Comparison of ENCODE assay signal across 35 cellular contexts in the genomic region with DNA sequence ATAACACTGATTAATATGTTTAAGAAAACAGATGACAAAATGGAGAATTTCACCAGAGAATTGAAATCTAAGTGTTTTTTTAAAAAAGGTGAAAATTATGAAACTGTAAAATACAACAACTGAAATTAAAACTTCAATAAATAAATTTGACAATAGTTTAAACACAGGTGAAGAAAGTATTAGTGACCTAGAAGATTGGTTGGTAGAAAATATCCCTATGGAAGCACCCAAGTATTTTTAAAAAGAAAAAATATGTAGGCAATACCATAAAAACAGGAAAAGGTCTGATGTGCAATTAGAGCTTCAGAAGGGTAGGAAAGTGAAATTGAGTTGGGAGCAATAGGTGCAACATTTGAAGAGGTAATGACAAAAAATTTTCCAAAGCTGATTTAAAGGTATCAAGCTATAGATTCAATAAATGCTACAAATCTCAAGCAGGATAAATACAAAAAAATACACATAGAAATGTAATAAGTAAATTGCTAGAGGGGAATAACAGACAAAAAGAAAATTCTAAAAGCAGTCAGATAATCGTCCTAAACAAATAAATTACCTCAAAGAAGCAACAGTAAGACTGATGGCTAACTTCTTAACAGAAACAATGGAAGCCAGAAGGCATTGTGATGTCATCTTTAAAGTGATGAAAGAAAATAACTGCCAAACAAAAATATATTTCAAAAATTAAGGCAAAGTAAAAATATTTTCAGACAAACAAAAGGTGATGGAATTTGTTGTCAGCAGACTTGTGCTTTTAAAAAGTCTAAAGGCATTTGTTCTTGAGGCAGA. TPM values are rescaled to one million over a fixed set of nuclear protein-coding genes. Genes with fewer than 3 reads are reported as not detected.
"Had no signal": no experiment of that assay in that cellular context is flagged by ENCODE, and none has a peak within 500 bp of the region (broad histone marks: within the 10 kb centered on the region; RNA-seq: fewer than 3 reads in every experiment).

No MANE protein-coding gene starts in this region.

- DNase-seq: activated CD4-positive, alpha-beta memory T cell treated with anti-CD3 and anti-CD28 coated beads for 36 hours; activated CD4-positive, alpha-beta T cell treated with anti-CD3 and anti-CD28 coated beads, Interleukin-2, amount 10 ng/mL, durations not matched to agents 24 days and 14 days; activated CD4-positive, CD25-positive, alpha-beta regulatory T cell treated with anti-CD3 and anti-CD28 coated beads, Interleukin-2, amount 50 U/mL, for 72 hours; activated CD8-positive, alpha-beta memory T cell treated with anti-CD3 and anti-CD28 coated beads, Interleukin-2, amount 50 U/mL, for 4 hours; activated effector memory CD4-positive, alpha-beta T cell treated with anti-CD3 and anti-CD28 coated beads, Interleukin-2, amount 50 U/mL, for 16 hours; activated naive CD4-positive, alpha-beta T cell treated with anti-CD3 and anti-CD28 coated beads for 36 hours; activated naive CD8-positive, alpha-beta T cell treated with anti-CD3 and anti-CD28 coated beads for 36 hours; activated T-cell treated with anti-CD3 and anti-CD28 coated beads, Interleukin-2, amount 50 U/mL, for 1 hour; adrenal gland; aorta; body of pancreas; cerebellar nuclear complex; dorsolateral prefrontal cortex; effector memory CD4-positive, alpha-beta T cell; gastrocnemius medialis; glutamatergic neuron; hypothalamus; immature natural killer cell; kidney glomerular epithelial cell; left lung; retina; stimulated activated CD4-positive, alpha-beta T cell treated with anti-CD3 and anti-CD28 coated beads, Interleukin-2, amount 100 ng/mL, for 48 hours; stimulated activated naive CD4-positive, alpha-beta T cell treated with Interleukin-2 at 50 U/mL for 16 hours; T-helper 17 cell; T1000; testis; trophoblast cell; WERI-Rb-1 had no signal

- FAIRE-seq: urothelium cell line had no signal

- H3K9me3 ChIP-seq: adrenal gland, body of pancreas, gastrocnemius medialis, mucosa of descending colon, testis had no signal

- H3K4me3 Mint-ChIP-seq: activated CD4-positive, alpha-beta memory T cell treated with anti-CD3 and anti-CD28 coated beads for 36 hours; activated CD4-positive, alpha-beta T cell treated with anti-CD3 and anti-CD28 coated beads, Interleukin-2, amount 10 ng/mL, durations not matched to agents 24 days and 14 days; activated naive CD4-positive, alpha-beta T cell treated with anti-CD3 and anti-CD28 coated beads for 36 hours; activated naive CD8-positive, alpha-beta T cell treated with anti-CD3 and anti-CD28 coated beads for 36 hours; activated T-helper 1 cell treated with anti-CD3 and anti-CD28 coated beads, Interleukin-12 subunit alpha, Interleukin-12 subunit beta, Interleukin-2, Interleukin-4 antibody, amounts not matched to agents 30 ng/mL and 10 ng/mL and 1 ng/mL, durations not matched to agents 14 hours and 24 hours and 36 hours; immature natural killer cell; natural killer cell treated with Interleukin-12 subunit alpha and Interleukin-12 subunit beta and Interleukin-15 and Interleukin-18, amount 100 ng/mL, for 72 hours; T-helper 17 cell had no signal

- H3K27me3 Mint-ChIP-seq: progenitor cell of endocrine pancreas had no signal

- H3K4me3 ChIP-seq: adrenal gland, body of pancreas, coronary artery, dorsolateral prefrontal cortex, gastrocnemius medialis, left lung, mucosa of descending colon, testis had no signal

- H3K4me1 Mint-ChIP-seq: activated CD4-positive, alpha-beta T cell treated with anti-CD3 and anti-CD28 coated beads, Interleukin-2, amount 10 ng/mL, durations not matched to agents 24 days and 14 days; activated naive CD8-positive, alpha-beta T cell treated with anti-CD3 and anti-CD28 coated beads for 36 hours; immature natural killer cell; T-helper 17 cell had no signal

- H3K36me3 Mint-ChIP-seq: activated CD4-positive, alpha-beta memory T cell treated with anti-CD3 and anti-CD28 coated beads for 36 hours; activated naive CD8-positive, alpha-beta T cell treated with anti-CD3 and anti-CD28 coated beads for 36 hours; immature natural killer cell; natural killer cell treated with Interleukin-12 subunit alpha and Interleukin-12 subunit beta and Interleukin-15 and Interleukin-18, amount 100 ng/mL, for 72 hours had no signal

- H3K27ac Mint-ChIP-seq: activated CD4-positive, alpha-beta memory T cell treated with anti-CD3 and anti-CD28 coated beads for 36 hours; activated CD4-positive, alpha-beta T cell treated with anti-CD3 and anti-CD28 coated beads, Interleukin-2, amount 10 ng/mL, durations not matched to agents 24 days and 14 days; activated naive CD4-positive, alpha-beta T cell treated with anti-CD3 and anti-CD28 coated beads for 36 hours; activated naive CD8-positive, alpha-beta T cell treated with anti-CD3 and anti-CD28 coated beads for 36 hours; activated T-helper 1 cell treated with anti-CD3 and anti-CD28 coated beads, Interleukin-12 subunit alpha, Interleukin-12 subunit beta, Interleukin-2, Interleukin-4 antibody, amounts not matched to agents 30 ng/mL and 10 ng/mL and 1 ng/mL, durations not matched to agents 14 hours and 24 hours and 36 hours; immature natural killer cell; natural killer cell treated with Interleukin-12 subunit alpha and Interleukin-12 subunit beta and Interleukin-15 and Interleukin-18, amount 100 ng/mL, for 72 hours; progenitor cell of endocrine pancreas; T-helper 17 cell had no signal

- H3K27ac ChIP-seq: adrenal gland, body of pancreas, coronary artery, dorsolateral prefrontal cortex, gastrocnemius medialis, left lung, testis, WERI-Rb-1 had no signal

- H3K4me1 ChIP-seq: adrenal gland, body of pancreas, gastrocnemius medialis, testis had no signal

- ATAC-seq: body of pancreas; gastrocnemius medialis; left lung; natural killer cell treated with Interleukin-12 subunit alpha and Interleukin-12 subunit beta and Interleukin-15 and Interleukin-18, amount 100 ng/mL, for 72 hours; T-helper 17 cell had no signal

- H3K36me3 ChIP-seq: adrenal gland, gastrocnemius medialis, left lung, WERI-Rb-1 had no signal

- H3K27me3 ChIP-seq: adrenal gland, body of pancreas, dorsolateral prefrontal cortex, gastrocnemius medialis, left lung, testis had no signal

- H3K9me3 Mint-ChIP-seq: activated CD4-positive, alpha-beta memory T cell treated with anti-CD3 and anti-CD28 coated beads for 36 hours; activated naive CD4-positive, alpha-beta T cell treated with anti-CD3 and anti-CD28 coated beads for 36 hours; activated naive CD8-positive, alpha-beta T cell treated with anti-CD3 and anti-CD28 coated beads for 36 hours; activated T-helper 1 cell treated with anti-CD3 and anti-CD28 coated beads, Interleukin-12 subunit alpha, Interleukin-12 subunit beta, Interleukin-2, Interleukin-4 antibody, amounts not matched to agents 30 ng/mL and 10 ng/mL and 1 ng/mL, durations not matched to agents 14 hours and 24 hours and 36 hours; immature natural killer cell; natural killer cell treated with Interleukin-12 subunit alpha and Interleukin-12 subunit beta and Interleukin-15 and Interleukin-18, amount 100 ng/mL, for 72 hours had no signal

RNA-seq across cellular contexts. Expression of a gene that starts 9.5 kb away (rescaled TPM):
- total RNA-seq: activated CD4-positive, alpha-beta memory T cell treated with anti-CD3 and anti-CD28 coated beads for 36 hours; activated CD8-positive, alpha-beta memory T cell treated with anti-CD3 and anti-CD28 coated beads for 36 hours; activated naive CD4-positive, alpha-beta T cell treated with anti-CD3 and anti-CD28 coated beads for 36 hours; gastrocnemius medialis; progenitor cell of endocrine pancreas had no signal
